In the genomic region with DNA sequence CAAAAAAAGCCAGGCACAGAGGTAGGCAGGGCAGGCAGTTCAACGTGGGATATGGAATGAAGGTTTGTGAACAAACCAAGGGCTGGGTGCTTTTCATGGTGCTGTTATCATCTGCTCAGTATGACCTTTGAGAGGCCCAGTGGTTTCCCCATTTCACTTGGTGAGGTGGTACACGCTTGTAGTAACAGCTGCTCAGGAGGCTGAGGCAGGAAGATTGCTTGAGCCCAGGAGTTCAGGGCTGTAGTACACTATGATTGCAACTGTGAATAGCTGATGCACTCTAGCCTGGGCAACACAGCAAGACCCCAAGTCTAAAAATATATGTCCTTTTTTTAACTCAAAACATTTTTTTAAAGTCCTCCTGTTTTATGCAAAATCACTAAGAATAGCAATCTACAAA, we compare ENCODE assay signal across 1 cellular context.
A peak's percentile ranks its signal among the peaks of the same experiment; 100 is the strongest.
TF ChIP-seq lines count a peak whose summit lies in the region.

No MANE protein-coding gene starts in this region.

TF ChIP-seq in HepG2, 621 proteins besides CTCF, POLR2A, EP300 and RAD21:
- TF ChIP-seq, protein P1, sequence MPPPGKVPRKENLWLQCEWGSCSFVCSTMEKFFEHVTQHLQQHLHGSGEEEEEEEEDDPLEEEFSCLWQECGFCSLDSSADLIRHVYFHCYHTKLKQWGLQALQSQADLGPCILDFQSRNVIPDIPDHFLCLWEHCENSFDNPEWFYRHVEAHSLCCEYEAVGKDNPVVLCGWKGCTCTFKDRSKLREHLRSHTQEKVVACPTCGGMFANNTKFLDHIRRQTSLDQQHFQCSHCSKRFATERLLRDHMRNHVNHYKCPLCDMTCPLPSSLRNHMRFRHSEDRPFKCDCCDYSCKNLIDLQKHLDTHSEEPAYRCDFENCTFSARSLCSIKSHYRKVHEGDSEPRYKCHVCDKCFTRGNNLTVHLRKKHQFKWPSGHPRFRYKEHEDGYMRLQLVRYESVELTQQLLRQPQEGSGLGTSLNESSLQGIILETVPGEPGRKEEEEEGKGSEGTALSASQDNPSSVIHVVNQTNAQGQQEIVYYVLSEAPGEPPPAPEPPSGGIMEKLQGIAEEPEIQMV (CRISPR knock-in tag; IDR thresholded peaks at IDR 0.05; ENCODE audit: low read depth), result no peak
- TF ChIP-seq, protein P2, sequence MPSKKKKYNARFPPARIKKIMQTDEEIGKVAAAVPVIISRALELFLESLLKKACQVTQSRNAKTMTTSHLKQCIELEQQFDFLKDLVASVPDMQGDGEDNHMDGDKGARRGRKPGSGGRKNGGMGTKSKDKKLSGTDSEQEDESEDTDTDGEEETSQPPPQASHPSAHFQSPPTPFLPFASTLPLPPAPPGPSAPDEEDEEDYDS (CRISPR knock-in tag; IDR thresholded peaks at IDR 0.05), result no peak
- TF ChIP-seq MATR3 (CRISPR knock-in tag; IDR thresholded peaks at IDR 0.05) (no peak), ZNF891 (CRISPR knock-in tag; IDR thresholded peaks at IDR 0.05) (no peak), ZNF121 (CRISPR knock-in tag; IDR thresholded peaks at IDR 0.05) (peak; percentile 84), ZMYM3 (CRISPR knock-in tag; IDR thresholded peaks at IDR 0.05) (0 out of 2 replicates have a peak, but pooled peaks have one; percentile 25), NBN (conservative IDR thresholded peaks at IDR 0.05) (no peak), MTF2 (CRISPR knock-in tag; IDR thresholded peaks at IDR 0.05; ENCODE audit: borderline replicate concordance) (no peak), NR2C2 (CRISPR knock-in tag; IDR thresholded peaks at IDR 0.05; ENCODE audit: borderline replicate concordance) (no peak), SALL1 (CRISPR knock-in tag; IDR thresholded peaks at IDR 0.05) (no peak)
- TF ChIP-seq, protein P3, sequence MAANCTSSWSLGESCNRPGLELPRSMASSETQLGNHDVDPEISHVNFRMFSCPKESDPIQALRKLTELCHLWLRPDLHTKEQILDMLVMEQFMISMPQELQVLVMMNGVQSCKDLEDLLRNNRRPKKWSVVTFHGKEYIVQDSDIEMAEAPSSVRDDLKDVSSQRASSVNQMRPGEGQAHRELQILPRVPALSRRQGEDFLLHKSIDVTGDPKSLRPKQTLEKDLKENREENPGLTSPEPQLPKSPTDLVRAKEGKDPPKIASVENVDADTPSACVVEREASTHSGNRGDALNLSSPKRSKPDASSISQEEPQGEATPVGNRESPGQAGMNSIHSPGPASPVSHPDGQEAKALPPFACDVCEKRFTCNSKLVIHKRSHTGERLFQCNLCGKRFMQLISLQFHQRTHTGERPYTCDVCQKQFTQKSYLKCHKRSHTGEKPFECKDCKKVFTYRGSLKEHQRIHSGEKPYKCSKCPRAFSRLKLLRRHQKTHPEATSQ (CRISPR knock-in tag; IDR thresholded peaks at IDR 0.05; ENCODE audit: borderline replicate concordance), result no peak
- TF ChIP-seq, protein P4, sequence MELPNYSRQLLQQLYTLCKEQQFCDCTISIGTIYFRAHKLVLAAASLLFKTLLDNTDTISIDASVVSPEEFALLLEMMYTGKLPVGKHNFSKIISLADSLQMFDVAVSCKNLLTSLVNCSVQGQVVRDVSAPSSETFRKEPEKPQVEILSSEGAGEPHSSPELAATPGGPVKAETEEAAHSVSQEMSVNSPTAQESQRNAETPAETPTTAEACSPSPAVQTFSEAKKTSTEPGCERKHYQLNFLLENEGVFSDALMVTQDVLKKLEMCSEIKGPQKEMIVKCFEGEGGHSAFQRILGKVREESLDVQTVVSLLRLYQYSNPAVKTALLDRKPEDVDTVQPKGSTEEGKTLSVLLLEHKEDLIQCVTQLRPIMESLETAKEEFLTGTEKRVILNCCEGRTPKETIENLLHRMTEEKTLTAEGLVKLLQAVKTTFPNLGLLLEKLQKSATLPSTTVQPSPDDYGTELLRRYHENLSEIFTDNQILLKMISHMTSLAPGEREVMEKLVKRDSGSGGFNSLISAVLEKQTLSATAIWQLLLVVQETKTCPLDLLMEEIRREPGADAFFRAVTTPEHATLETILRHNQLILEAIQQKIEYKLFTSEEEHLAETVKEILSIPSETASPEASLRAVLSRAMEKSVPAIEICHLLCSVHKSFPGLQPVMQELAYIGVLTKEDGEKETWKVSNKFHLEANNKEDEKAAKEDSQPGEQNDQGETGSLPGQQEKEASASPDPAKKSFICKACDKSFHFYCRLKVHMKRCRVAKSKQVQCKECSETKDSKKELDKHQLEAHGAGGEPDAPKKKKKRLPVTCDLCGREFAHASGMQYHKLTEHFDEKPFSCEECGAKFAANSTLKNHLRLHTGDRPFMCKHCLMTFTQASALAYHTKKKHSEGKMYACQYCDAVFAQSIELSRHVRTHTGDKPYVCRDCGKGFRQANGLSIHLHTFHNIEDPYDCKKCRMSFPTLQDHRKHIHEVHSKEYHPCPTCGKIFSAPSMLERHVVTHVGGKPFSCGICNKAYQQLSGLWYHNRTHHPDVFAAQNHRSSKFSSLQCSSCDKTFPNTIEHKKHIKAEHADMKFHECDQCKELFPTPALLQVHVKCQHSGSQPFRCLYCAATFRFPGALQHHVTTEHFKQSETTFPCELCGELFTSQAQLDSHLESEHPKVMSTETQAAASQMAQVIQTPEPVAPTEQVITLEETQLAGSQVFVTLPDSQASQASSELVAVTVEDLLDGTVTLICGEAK (IDR thresholded peaks at IDR 0.05), result no peak
- TF ChIP-seq, protein P4 (CRISPR knock-in tag; IDR thresholded peaks at IDR 0.05), result no peak
- TF ChIP-seq, protein P5, sequence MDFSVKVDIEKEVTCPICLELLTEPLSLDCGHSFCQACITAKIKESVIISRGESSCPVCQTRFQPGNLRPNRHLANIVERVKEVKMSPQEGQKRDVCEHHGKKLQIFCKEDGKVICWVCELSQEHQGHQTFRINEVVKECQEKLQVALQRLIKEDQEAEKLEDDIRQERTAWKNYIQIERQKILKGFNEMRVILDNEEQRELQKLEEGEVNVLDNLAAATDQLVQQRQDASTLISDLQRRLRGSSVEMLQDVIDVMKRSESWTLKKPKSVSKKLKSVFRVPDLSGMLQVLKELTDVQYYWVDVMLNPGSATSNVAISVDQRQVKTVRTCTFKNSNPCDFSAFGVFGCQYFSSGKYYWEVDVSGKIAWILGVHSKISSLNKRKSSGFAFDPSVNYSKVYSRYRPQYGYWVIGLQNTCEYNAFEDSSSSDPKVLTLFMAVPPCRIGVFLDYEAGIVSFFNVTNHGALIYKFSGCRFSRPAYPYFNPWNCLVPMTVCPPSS (IDR thresholded peaks at IDR 0.05), result no peak
